Comparison of ENCODE assay signal across 1 cellular context in genomic region chr18:445090-445489, GRCh38.
TF ChIP-seq lines count a peak whose summit lies in the region.

No MANE protein-coding gene starts in this region.

TF ChIP-seq in HepG2, 621 proteins besides CTCF, POLR2A, EP300 and RAD21 (continued from another document):
- TF ChIP-seq ZHX2 (IDR thresholded peaks at IDR 0.05; ENCODE audit: low read depth) = no peak
- no peak for TF ChIP-seq ZHX2 (CRISPR knock-in tag; IDR thresholded peaks at IDR 0.05; ENCODE audit: borderline replicate concordance)
- peak; percentile 70 for TF ChIP-seq CEBPB (IDR thresholded peaks at IDR 0.05; ENCODE audit: borderline replicate concordance, low read depth, low read length)
- no peak for TF ChIP-seq KDM4B (CRISPR knock-in tag; IDR thresholded peaks at IDR 0.05)
